8 cellular contexts compared by ENCODE assay signal in the genomic region with DNA sequence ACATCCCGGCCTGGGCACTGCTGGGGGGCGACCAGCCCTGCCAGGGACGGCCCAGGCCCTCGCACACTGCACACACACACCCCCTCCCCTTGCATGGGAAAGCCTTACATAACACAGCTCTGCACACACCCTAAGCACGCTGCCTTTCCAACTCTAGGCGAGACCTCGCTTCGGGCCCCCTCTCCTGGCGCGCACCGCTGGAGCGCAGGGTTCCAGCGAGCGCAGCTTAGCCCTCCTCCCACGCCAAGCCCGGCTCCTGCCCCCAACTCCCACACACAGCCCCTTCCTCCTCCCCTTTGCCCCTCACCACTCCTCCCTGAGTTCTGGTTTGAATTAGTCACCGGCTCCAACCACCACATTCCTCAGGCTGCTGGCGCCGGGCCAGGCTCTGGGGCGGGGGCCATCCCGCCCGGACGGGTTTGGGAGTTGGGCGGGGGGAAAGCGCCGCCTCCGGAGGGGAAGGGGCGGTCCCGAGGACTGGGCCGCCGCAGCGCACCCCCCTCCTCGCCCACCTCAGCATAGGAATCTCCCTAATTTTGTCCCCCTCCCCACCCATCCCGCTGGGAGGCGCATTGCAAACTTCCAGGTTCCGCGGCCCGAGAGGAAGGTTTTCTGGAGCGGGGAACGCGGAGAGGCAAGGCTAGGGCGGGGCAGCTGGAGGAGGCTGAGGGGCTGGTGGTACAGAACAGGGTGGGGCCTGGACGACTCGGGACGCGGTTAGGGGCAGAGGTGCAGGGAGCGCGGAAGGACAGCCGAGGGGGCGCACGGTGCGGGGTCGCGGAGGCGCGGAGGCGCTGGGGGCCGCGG. TPM values are rescaled to one million over a fixed set of nuclear protein-coding genes. Genes with fewer than 3 reads are reported as not detected.
DNase-seq lines count a peak whose midpoint lies in the region; TF ChIP-seq lines count a peak whose summit lies in the region.

No MANE protein-coding gene starts in this region.

- H3K4me3 ChIP-seq in SJCRH30 (peak overlapping the region; percentile 70), cardiac muscle cell (peak overlapping the region; percentile 57), ovary (peak overlapping the region; percentile 99)

- intact Hi-C loops in ovary (cut with DNase I): loop anchor here in 1 of 4 donors (2.0 kb wide), 1 partner anchor 145 kb away; no protein-coding TSS in a partner anchor

- TF ChIP-seq CTCF in cardiac muscle cell (IDR thresholded peaks at IDR 0.05; ENCODE audit: low read depth, low read length) (peak; percentile 15), ovary (IDR thresholded peaks at IDR 0.05) (peak in 2 of 3 donors; percentile 6 to 8)

- H3K27ac ChIP-seq in SJCRH30 (peak overlapping the region; percentile 11; the same call in 1 of the 2 replicates), cardiac muscle cell (peak overlapping the region; percentile 74), ovary (peak overlapping the region; percentile 81 to 94)

- H3K4me1 ChIP-seq in SJCRH30: peaks cover 6% of the 10 kb centered on the region; the same call in 1 of the 2 replicates
- peaks cover 27% of the 10 kb centered on the region for H3K4me1 ChIP-seq in cardiac muscle cell (ENCODE audit: low read depth)
- peaks cover 32% of the 10 kb centered on the region for H3K4me1 ChIP-seq in ovary (ENCODE audit: insufficient read depth)

- H3K36me3 ChIP-seq in SJCRH30 (no peaks in the 10 kb centered on the region), cardiac muscle cell (no peaks in the 10 kb centered on the region), ovary (no peaks in the 10 kb centered on the region)

- 0% methylated on average over 54 to 59 of the region's 59 CpGs for WGBS in ovary, 3 donors

- TF ChIP-seq EP300 in ovary (IDR thresholded peaks at IDR 0.05): no peak

- H3K9me3 ChIP-seq in SJCRH30 (replicated peaks): no peaks in the 10 kb centered on the region
- no peaks in the 10 kb centered on the region for H3K9me3 ChIP-seq in cardiac muscle cell (ENCODE audit: low read depth)
- H3K9me3 ChIP-seq in ovary: no peaks in the 10 kb centered on the region

- peak; percentile 90 for DNase-seq in A172 (ENCODE audit: low spot score)
- DNase-seq in H4 (ENCODE audit: low spot score): peak; percentile 93
- DNase-seq in SJCRH30: peak; percentile 83 to 87
- DNase-seq in amniotic epithelial cell (ENCODE audit: low read depth): peak; percentile 94
- peak; percentile 84 to 97 for DNase-seq in cardiac muscle cell (ENCODE audit: low read depth in 1 of 2, low spot score in 1 of 2)
- DNase-seq in ovary: peak; percentile 96 to 98 (median 98)
- no peak for DNase-seq in NCI-H2081 treated with DMSO at 0.1 percent for 48 hours (lab: John Stamatoyannopoulos, UW)
- DNase-seq in NK-92 treated with Interleukin-12 subunit alpha and Interleukin-12 subunit beta, amount 100 ng/mL, for 24 hours (lab: John Stamatoyannopoulos, UW): no peak

- H3K27me3 ChIP-seq in SJCRH30 (no peaks in the 10 kb centered on the region; the same call in 1 of the 2 replicates), cardiac muscle cell (peaks cover 14% of the 10 kb centered on the region), ovary (no peaks in the 10 kb centered on the region)

- peak; percentile 32 for TF ChIP-seq POLR2A in ovary (IDR thresholded peaks at IDR 0.05)

RNA-seq across cellular contexts. Expression of a gene that starts 1.0 kb away (rescaled TPM):
- 298 and 391 TPM in 2 replicates for total RNA-seq in A172 (2014; rRNA removed; shearing (Covaris generic))
- total RNA-seq in H4 (2014; rRNA removed; shearing (Covaris generic)): 47.0 and 60.1 TPM in 2 replicates
- total RNA-seq in SJCRH30 (2014; rRNA removed; shearing (Covaris generic)): 10.3 and 10.9 TPM in 2 replicates
- total RNA-seq in cardiac muscle cell (50.1 and 77.1 TPM in 2 replicates), ovary (100 to 1,000 TPM; 353 to 699 (median 607) TPM)
- polyA plus RNA-seq in cardiac muscle cell (10.9 and 13.4 TPM in 2 replicates), ovary (100 to 1,000 TPM; 114 to 376 TPM)

RNA-seq across cellular contexts. Expression of a gene that starts 28.1 kb away (rescaled TPM):
- total RNA-seq in A172 (2014; rRNA removed; shearing (Covaris generic)): 1,294 and 1,343 TPM in 2 replicates
- total RNA-seq in H4 (2014; rRNA removed; shearing (Covaris generic)): 1,742 and 1,908 TPM in 2 replicates
- total RNA-seq in SJCRH30 (2014; rRNA removed; shearing (Covaris generic)): 2,270 and 2,323 TPM in 2 replicates
- total RNA-seq in cardiac muscle cell: 1,990 and 2,091 TPM in 2 replicates
- 769 and 853 TPM in 2 replicates for polyA plus RNA-seq in cardiac muscle cell
- 1,000 to 10,000 TPM; 2,147 to 3,018 (median 2,446) TPM for total RNA-seq in ovary
- 1,000 to 10,000 TPM; 2,476 to 3,023 TPM for polyA plus RNA-seq in ovary

RNA-seq across cellular contexts. Expression of a gene that starts 45.7 kb away (rescaled TPM):
- total RNA-seq in A172 (2014; rRNA removed; shearing (Covaris generic)): 7.9 and 9.6 TPM in 2 replicates
- 2.3 and 5.4 TPM in 2 replicates for total RNA-seq in H4 (2014; rRNA removed; shearing (Covaris generic))
- total RNA-seq in SJCRH30 (2014; rRNA removed; shearing (Covaris generic)): 8.8 and 9.1 TPM in 2 replicates
- 14.9 and 29.1 TPM in 2 replicates for total RNA-seq in cardiac muscle cell
- 18.7 and 32.1 TPM in 2 replicates for polyA plus RNA-seq in cardiac muscle cell
- total RNA-seq in ovary: 10 to 100 TPM in 5 of 7 donors, 1 to 10 TPM in 2; 6.9 to 27.3 (median 21.1) TPM
- polyA plus RNA-seq in ovary: 10 to 100 TPM in 1 of 2 donors, 1 to 10 TPM in 1; 5.9 to 18.3 TPM

RNA-seq across cellular contexts. Expression of a gene that starts 56.0 kb away (rescaled TPM):
- 114 and 139 TPM in 2 replicates for total RNA-seq in A172 (2014; rRNA removed; shearing (Covaris generic))
- 96.1 and 108 TPM in 2 replicates for total RNA-seq in H4 (2014; rRNA removed; shearing (Covaris generic))
- 106 and 107 TPM in 2 replicates for total RNA-seq in SJCRH30 (2014; rRNA removed; shearing (Covaris generic))
- total RNA-seq in cardiac muscle cell (101 and 108 TPM in 2 replicates), ovary (100 to 1,000 TPM in 3 of 7 donors, 10 to 100 TPM in 4; 41.5 to 130 (median 89.8) TPM)
- polyA plus RNA-seq in cardiac muscle cell (22.9 and 31.9 TPM in 2 replicates), ovary (10 to 100 TPM; 54.2 to 90.4 TPM)

Comparison
In these comparisons a context has a peak if more than half of its experiments do, and no peak if none do; other contexts are left out.
1. DNase-seq: peak in A172 (single experiment), H4 (single experiment), SJCRH30 (2 of 2), amniotic epithelial cell (single experiment), cardiac muscle cell (2 of 2) and ovary (5 of 5); none in NCI-H2081 treated with DMSO at 0.1 percent for 48 hours (single experiment) and NK-92 treated with Interleukin-12 subunit alpha and Interleukin-12 subunit beta, amount 100 ng/mL, for 24 hours (single experiment).
2. H3K27ac ChIP-seq: peak in every context shown above with its lines; median percentile 88 in ovary; 74 in cardiac muscle cell; 11 in SJCRH30.
3. Peak in every context shown above with its lines, with median percentiles within 50 percentile points of each other: H3K4me3 ChIP-seq.